In genomic region chr16:88856828-88857727, GRCh38 we compare ENCODE assay signal across 8 cellular contexts. TPM values are rescaled to one million over a fixed set of nuclear protein-coding genes. Genes with fewer than 3 reads are reported as not detected.
DNase-seq lines count a peak whose midpoint lies in the region; ATAC-seq and TF ChIP-seq lines count a peak whose summit lies in the region.

TSS of gene GALNS (minus strand) at chr16:88856947. CDS start at chr16:88856877, 70 bp downstream.
TSS of gene TRAPPC2L (plus strand) at chr16:88857127. CDS start at chr16:88857151, 24 bp downstream.

- ATAC-seq in HG03439 (IDR thresholded peaks at IDR 0.05; ENCODE audit: unreplicated experiment): peak; percentile 84

- H3K4me3 ChIP-seq in kidney epithelial cell (ENCODE audit: low read depth, low read length): peak within 1 kb of the TSS; percentile 80

- TF ChIP-seq CTCF in kidney epithelial cell (IDR thresholded peaks at IDR 0.05; ENCODE audit: insufficient read depth, low read length, poor library complexity, severe bottlenecking): no peak

- TF ChIP-seq POLR2A in GM19193 (IDR thresholded peaks at IDR 0.05; ENCODE audit: extremely low read depth, insufficient read depth, insufficient read length): peak; percentile 85

- peaks cover 1% of the 10 kb centered on the region for H3K36me3 ChIP-seq in kidney epithelial cell (ENCODE audit: control insufficient read depth, insufficient read depth, low read length)

- H3K27me3 ChIP-seq in kidney epithelial cell (ENCODE audit: control insufficient read depth, insufficient read depth, low read length): no peaks in the 10 kb centered on the region

- DNase-seq in AML-193 (lab: John Stamatoyannopoulos, UW) (peak; percentile 90 to 96), NCI-H510A treated with DMSO at 0.1 percent for 48 hours (lab: John Stamatoyannopoulos, UW) (peak; percentile 83), cerebellum (ENCODE audit: low spot score) (peak; percentile 100), kidney epithelial cell (ENCODE audit: low read depth) (peak; percentile 60)
- peak; percentile 99 to 100 for DNase-seq in activated CD4-positive, alpha-beta T cell treated with anti-CD3 and anti-CD28 coated beads for 24 hours (ENCODE audit: low read depth in 2 of 2)
- DNase-seq in stimulated activated CD4-positive, alpha-beta T cell treated with anti-CD3 and anti-CD28 coated beads, Interleukin-15, amount 100 ng/mL, for 24 hours: peak; percentile 100

RNA-seq across cellular contexts. Expression of gene GALNS, which starts in this region (rescaled TPM):
- total RNA-seq in cerebellum: 19.1 TPM
- 23.6 and 30.4 TPM in 2 replicates for total RNA-seq in kidney epithelial cell

RNA-seq across cellular contexts. Expression of gene TRAPPC2L, which starts in this region (rescaled TPM):
- total RNA-seq in cerebellum: 26.9 TPM
- 50.1 and 59.4 TPM in 2 replicates for total RNA-seq in kidney epithelial cell

Comparison
In these comparisons a context has a peak if more than half of its experiments do, and no peak if none do; other contexts are left out.
1. Peak in every context shown above with its lines: DNase-seq, ATAC-seq and H3K4me3 ChIP-seq.